In the genomic region with DNA sequence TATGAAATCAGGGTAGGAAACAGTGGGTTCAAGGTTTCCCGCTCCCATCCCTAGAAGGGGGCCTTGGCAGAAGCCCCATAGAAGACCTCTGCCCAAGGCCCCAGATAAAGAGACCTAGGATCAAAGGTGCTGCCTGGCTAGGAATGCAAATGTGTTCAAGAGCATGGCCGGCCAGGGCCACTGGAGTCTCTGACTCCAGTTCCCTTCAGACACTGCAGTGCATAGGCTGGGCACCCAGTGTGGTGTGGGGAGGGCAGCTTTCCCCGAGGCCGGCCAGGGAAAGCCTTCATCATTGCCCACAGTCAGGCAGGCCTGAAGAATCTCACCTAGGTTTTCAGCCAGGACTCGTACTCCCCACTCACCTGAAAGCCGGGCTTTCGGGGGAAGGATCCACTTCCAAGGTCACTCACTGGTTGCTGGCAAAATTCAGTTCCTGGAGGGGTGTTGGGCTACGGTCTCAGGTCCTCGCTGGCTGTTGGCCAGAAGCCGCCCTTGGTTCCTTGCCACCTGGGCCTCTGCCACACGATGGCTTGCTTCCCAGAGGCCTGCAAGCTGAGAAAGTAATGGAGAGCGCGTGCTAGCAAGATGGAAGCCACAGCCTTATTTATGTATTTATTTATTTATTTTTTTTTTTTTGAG, we compare ENCODE assay signal across 13 cellular contexts. TPM values are rescaled to one million over a fixed set of nuclear protein-coding genes. Genes with fewer than 3 reads are reported as not detected.
DNase-seq lines count a peak whose midpoint lies in the region; ATAC-seq and TF ChIP-seq lines count a peak whose summit lies in the region.
"Had no signal": no experiment of that assay in that cellular context is flagged by ENCODE, and none has a peak within 500 bp of the region (broad histone marks: within the 10 kb centered on the region; RNA-seq: fewer than 3 reads in every experiment).

No MANE protein-coding gene starts in this region.

- ATAC-seq in left lung: peak; percentile 73
- peak; percentile 62 to 77 for ATAC-seq in gastrocnemius medialis

- peak in 1 of 2 donors; percentile 27 for TF ChIP-seq POLR2A in adrenal gland (IDR thresholded peaks at IDR 0.05)
- TF ChIP-seq POLR2A in gastrocnemius medialis (IDR thresholded peaks at IDR 0.05): no peak

- WGBS in adrenal gland, 4 donors: 35 to 49% (median 42%) methylated on average over 5 to 13 of the region's 13 CpGs

- in situ Hi-C loops in gastrocnemius medialis (cut with MboI; ENCODE audit: low sequenced_read_pairs in 4 of 4): no loop called here

- intact Hi-C loops in adrenal gland (cut with DNase I) (no loop called here), left lung (cut with DNase I) (no loop called here), gastrocnemius medialis (cut with DNase I; ENCODE audit: low total_unique reads) (no loop called here)

- H3K9me3 ChIP-seq in adrenal gland (replicated peaks in 1 of 3) (no peaks in the 10 kb centered on the region), left lung (no peaks in the 10 kb centered on the region), gastrocnemius medialis (no peaks in the 10 kb centered on the region), BE2C (no peaks in the 10 kb centered on the region)

- peak overlapping the region; percentile 66 to 89 (median 79) for H3K27ac ChIP-seq in adrenal gland
- no peak overlapping the region for H3K27ac ChIP-seq in left lung
- peak overlapping the region in 3 of 4 donors; percentile 35 to 49 (median 46) for H3K27ac ChIP-seq in gastrocnemius medialis

- TF ChIP-seq CTCF in adrenal gland (IDR thresholded peaks at IDR 0.05) (no peak), left lung (IDR thresholded peaks at IDR 0.05) (no peak), gastrocnemius medialis (IDR thresholded peaks at IDR 0.05 in 4 of 5, conservative IDR thresholded peaks at IDR 0.05 in 1 of 5) (no peak), BE2C (IDR thresholded peaks at IDR 0.05; ENCODE audit: low read depth, low read length) (no peak)

- H3K27me3 ChIP-seq in adrenal gland (no peaks in the 10 kb centered on the region), left lung (no peaks in the 10 kb centered on the region), gastrocnemius medialis (no peaks in the 10 kb centered on the region), BE2C (no peaks in the 10 kb centered on the region)

- DNase-seq in NCI-H1092 (lab: John Stamatoyannopoulos, UW) (peak; percentile 51), adrenal gland (peak; percentile 81 to 97 (median 93)), left lung (peak in 1 of 2 donors; percentile 37), gastrocnemius medialis (peak in 1 of 2 donors; percentile 65), BE2C (no peak), dedifferentiated amniotic fluid mesenchymal stem cell (ENCODE audit: extremely low spot score) (no peak)
- DNase-seq in activated naive CD4-positive, alpha-beta T cell treated with Interleukin-2 at 50 U/mL for 16 hours: no peak
- no peak for DNase-seq in activated CD4-positive, alpha-beta T cell treated with anti-CD3 and anti-CD28 coated beads, Interleukin-2, amount 50 U/mL, for 4 hours
- DNase-seq: immature natural killer cell, KG1, NCI-H1694, NCI-H526 treated with DMSO at 0.1 percent for 48 hours, SW 1271 had no signal

- H3K36me3 ChIP-seq in adrenal gland (replicated peaks in 1 of 2): no peaks in the 10 kb centered on the region
- no peaks in the 10 kb centered on the region for H3K36me3 ChIP-seq in left lung
- no peaks in the 10 kb centered on the region for H3K36me3 ChIP-seq in gastrocnemius medialis
- H3K36me3 ChIP-seq in BE2C: no peaks in the 10 kb centered on the region

- H3K4me1 ChIP-seq in adrenal gland (replicated peaks in 1 of 2) (peaks cover 14 to 15% of the 10 kb centered on the region in 2 donors), left lung (peaks cover 0 to 4% of the 10 kb centered on the region in 2 donors), gastrocnemius medialis (peaks cover 0 to 2% of the 10 kb centered on the region in 2 donors), BE2C (no peaks in the 10 kb centered on the region)

- H3K4me3 ChIP-seq in adrenal gland (no peak overlapping the region), left lung (no peak overlapping the region), gastrocnemius medialis (no peak overlapping the region), BE2C (ENCODE audit: low read depth, low read length) (no peak overlapping the region)

RNA-seq across cellular contexts. Expression of a gene that starts 9.7 kb away (rescaled TPM):
- total RNA-seq in adrenal gland: 1,000 to 10,000 TPM; 1,179 to 3,690 (median 2,679) TPM
- polyA plus RNA-seq in adrenal gland: 1,000 to 10,000 TPM; 1,847 to 2,719 (median 2,102) TPM
- 100 to 1,000 TPM; 167 to 215 TPM for total RNA-seq in left lung
- total RNA-seq in gastrocnemius medialis: 100 to 1,000 TPM; 306 to 442 (median 330) TPM
- polyA plus RNA-seq in BE2C (2012; ENCODE audit: insufficient read depth, insufficient read length, low read depth): 362 TPM

RNA-seq across cellular contexts. Expression of a gene that starts 22.4 kb away (rescaled TPM):
- total RNA-seq in adrenal gland (10 to 100 TPM; 33.1 to 87.6 (median 68.1) TPM), left lung (10 to 100 TPM; 32.4 to 39.2 TPM), gastrocnemius medialis (10 to 100 TPM in 3 of 4 donors, 1 to 10 TPM in 1; 9.3 to 22.1 (median 17.0) TPM)
- polyA plus RNA-seq in adrenal gland: 10 to 100 TPM; 28.6 to 46.3 (median 31.8) TPM
- polyA plus RNA-seq in BE2C (2012; ENCODE audit: insufficient read depth, insufficient read length, low read depth): 6.8 TPM

Comparison
In these comparisons a context has a peak if more than half of its experiments do, and no peak if none do; other contexts are left out.
1. DNase-seq: peak in NCI-H1092 (single experiment) and adrenal gland (7 of 7); none in activated naive CD4-positive, alpha-beta T cell treated with Interleukin-2 at 50 U/mL for 16 hours (single experiment), BE2C (single experiment), dedifferentiated amniotic fluid mesenchymal stem cell (single experiment) and activated CD4-positive, alpha-beta T cell treated with anti-CD3 and anti-CD28 coated beads, Interleukin-2, amount 50 U/mL, for 4 hours (0 of 2).
2. H3K27ac ChIP-seq: peak in adrenal gland (5 of 5) and gastrocnemius medialis (3 of 4); none in left lung (0 of 2).